13 cellular contexts compared by ENCODE assay signal in the genomic region with DNA sequence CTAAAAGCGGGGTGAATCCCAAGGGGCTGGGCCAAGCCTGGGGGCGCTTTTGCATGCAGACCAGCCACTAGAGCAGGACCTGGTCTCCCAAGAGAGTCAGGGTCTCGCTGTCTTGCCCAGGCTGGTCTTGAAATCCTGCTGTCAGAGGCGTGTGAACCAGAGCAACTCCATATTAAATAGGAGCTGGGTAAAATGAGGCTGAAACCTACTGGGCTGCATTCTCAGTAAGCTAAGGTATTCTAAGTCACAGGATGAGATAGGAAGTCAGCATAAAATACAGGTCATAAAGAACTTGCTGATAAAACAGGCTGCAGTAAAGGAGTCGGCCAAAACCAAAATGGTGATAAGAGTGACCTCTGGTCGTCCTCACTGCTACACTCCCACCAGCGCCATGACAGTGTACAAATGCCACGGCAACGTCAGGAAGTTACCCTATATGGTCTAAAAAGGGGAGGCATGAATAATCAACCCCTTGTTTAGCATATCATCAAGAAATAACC. TPM values are rescaled to one million over a fixed set of nuclear protein-coding genes. Genes with fewer than 3 reads are reported as not detected.
DNase-seq lines count a peak whose midpoint lies in the region; ATAC-seq and TF ChIP-seq lines count a peak whose summit lies in the region.
"Had no signal": no experiment of that assay in that cellular context is flagged by ENCODE, and none has a peak within 500 bp of the region (broad histone marks: within the 10 kb centered on the region; RNA-seq: fewer than 3 reads in every experiment).

No MANE protein-coding gene starts in this region.

- peak in 1 of 2 donors; percentile 49 for DNase-seq in cardiac muscle cell (ENCODE audit: low read depth in 1 of 2, low spot score in 1 of 2)
- DNase-seq in right atrium auricular region (ENCODE audit: low spot score): no peak
- no peak for DNase-seq in Panc1 (ENCODE audit: low read depth, low spot score)
- peak; percentile 56 to 84 for DNase-seq in erythroblast (lab: John Stamatoyannopoulos, UW)
- no peak for DNase-seq in activated T-cell treated with anti-CD3 and anti-CD28 coated beads for 4 hours
- DNase-seq in naive thymus-derived CD4-positive, alpha-beta T cell: no peak
- no peak for DNase-seq in HuH-7 (ENCODE audit: low spot score)
- DNase-seq: activated T-cell treated with anti-CD3 and anti-CD28 coated beads, Interleukin-2, amount 50 U/mL, for 24 hours; NCI-H1048; nucleus accumbens; substantia nigra had no signal

- no TSS peak for BruUV-seq in Panc1 (replicated peaks; lab: Mats Ljungman, UMichigan)

- peak overlapping the region; percentile 14 for H3K27ac Mint-ChIP-seq in stimulated activated memory B cell treated with anti-CD40 and anti-IgM and Interleukin-4, amounts not matched to agents 10 μg/mL and 1 μg/mL and 100 μg/mL, for 72 hours
- no peak overlapping the region for H3K27ac Mint-ChIP-seq in naive thymus-derived CD4-positive, alpha-beta T cell
- H3K27ac Mint-ChIP-seq: activated T-cell treated with anti-CD3 and anti-CD28 coated beads, Interleukin-2, amount 50 U/mL, for 24 hours had no signal

- H3K27me3 Mint-ChIP-seq in stimulated activated memory B cell treated with anti-CD40 and anti-IgM and Interleukin-4, amounts not matched to agents 10 μg/mL and 1 μg/mL and 100 μg/mL, for 72 hours: no peaks in the 10 kb centered on the region
- H3K27me3 Mint-ChIP-seq in naive thymus-derived CD4-positive, alpha-beta T cell: peaks cover 0 to 42% (median 5%) of the 10 kb centered on the region in 5 donors

- peak overlapping the region; percentile 74 for H3K27ac ChIP-seq in cardiac muscle cell
- H3K27ac ChIP-seq in right atrium auricular region: peak overlapping the region in 1 of 2 donors; percentile 35
- no peak overlapping the region for H3K27ac ChIP-seq in Panc1 (ENCODE audit: low read length)
- no peak overlapping the region for H3K27ac ChIP-seq in naive thymus-derived CD4-positive, alpha-beta T cell (ENCODE audit: low read depth, low read length)
- H3K27ac ChIP-seq: adrenal gland had no signal

- intact Hi-C loops in Panc1 (cut with micrococcal nuclease; ENCODE audit: unreplicated experiment): no loop called here
- intact Hi-C loops in naive thymus-derived CD4-positive, alpha-beta T cell (cut with micrococcal nuclease): loop anchor here (5.0 to 10.0 kb wide), 5 partner anchors 40 to 1185 kb away; no protein-coding TSS in a partner anchor

- no peaks in the 10 kb centered on the region for H3K36me3 ChIP-seq in cardiac muscle cell
- no peaks in the 10 kb centered on the region for H3K36me3 ChIP-seq in right atrium auricular region
- H3K36me3 ChIP-seq in Panc1 (ENCODE audit: control insufficient read depth, insufficient read depth, low read length): no peaks in the 10 kb centered on the region
- no peaks in the 10 kb centered on the region for H3K36me3 ChIP-seq in naive thymus-derived CD4-positive, alpha-beta T cell (ENCODE audit: control insufficient read depth in 2 of 3, insufficient read depth in 3 of 3, low read length in 3 of 3)
- H3K36me3 ChIP-seq: adrenal gland had no signal

- TF ChIP-seq CTCF in cardiac muscle cell (IDR thresholded peaks at IDR 0.05; ENCODE audit: low read depth, low read length) (no peak), right atrium auricular region (IDR thresholded peaks at IDR 0.05) (no peak), Panc1 (IDR thresholded peaks at IDR 0.05) (no peak)

- no peak for TF ChIP-seq POLR2A in erythroblast (IDR thresholded peaks at IDR 0.05; ENCODE audit: low read length)

- peaks cover 10% of the 10 kb centered on the region for H3K4me1 Mint-ChIP-seq in stimulated activated memory B cell treated with anti-CD40 and anti-IgM and Interleukin-4, amounts not matched to agents 10 μg/mL and 1 μg/mL and 100 μg/mL, for 72 hours
- H3K4me1 Mint-ChIP-seq in naive thymus-derived CD4-positive, alpha-beta T cell: peaks cover 0 to 24% (median 0%) of the 10 kb centered on the region in 7 donors

- H3K4me3 Mint-ChIP-seq in stimulated activated memory B cell treated with anti-CD40 and anti-IgM and Interleukin-4, amounts not matched to agents 10 μg/mL and 1 μg/mL and 100 μg/mL, for 72 hours: no peak overlapping the region
- H3K4me3 Mint-ChIP-seq in naive thymus-derived CD4-positive, alpha-beta T cell: no peak overlapping the region
- H3K4me3 Mint-ChIP-seq: activated T-cell treated with anti-CD3 and anti-CD28 coated beads, Interleukin-2, amount 50 U/mL, for 24 hours had no signal

- H3K4me3 ChIP-seq in cardiac muscle cell (no peak overlapping the region), right atrium auricular region (no peak overlapping the region), Panc1 (ENCODE audit: low read depth in 2 of 2, low read length in 2 of 2) (peak overlapping the region in 1 of 2 experiments; percentile 11; a peak in 1 of 4 replicates)
- no peak overlapping the region for H3K4me3 ChIP-seq in naive thymus-derived CD4-positive, alpha-beta T cell (ENCODE audit: low read length)
- H3K4me3 ChIP-seq: adrenal gland had no signal

- no peaks in the 10 kb centered on the region for H3K9me3 Mint-ChIP-seq in stimulated activated memory B cell treated with anti-CD40 and anti-IgM and Interleukin-4, amounts not matched to agents 10 μg/mL and 1 μg/mL and 100 μg/mL, for 72 hours
- no peaks in the 10 kb centered on the region for H3K9me3 Mint-ChIP-seq in naive thymus-derived CD4-positive, alpha-beta T cell
- H3K9me3 Mint-ChIP-seq: activated T-cell treated with anti-CD3 and anti-CD28 coated beads, Interleukin-2, amount 50 U/mL, for 24 hours had no signal

- H3K9me3 ChIP-seq in cardiac muscle cell (ENCODE audit: low read depth) (no peaks in the 10 kb centered on the region), right atrium auricular region (no peaks in the 10 kb centered on the region), Panc1 (ENCODE audit: control insufficient read depth, insufficient read depth, low read depth, low read length) (no peaks in the 10 kb centered on the region)
- H3K9me3 ChIP-seq in naive thymus-derived CD4-positive, alpha-beta T cell (ENCODE audit: control insufficient read depth in 2 of 3, low read length in 3 of 3): no peaks in the 10 kb centered on the region
- H3K9me3 ChIP-seq: adrenal gland had no signal

- CTCF ChIA-PET in Panc1 (lab: Charles Lee): no interaction called here
- CTCF ChIA-PET in naive thymus-derived CD4-positive, alpha-beta T cell (lab: Charles Lee): interaction anchor here (0.6 to 0.8 kb wide), 2 partner anchors 13 to 401 kb away, joined by 3 read pairs; a partner anchor contains a TSS

- 0 out of 2 replicates have a peak, but pooled peaks have one; percentile 20 for ATAC-seq in Panc1
- ATAC-seq in stimulated activated memory B cell treated with anti-CD40 and anti-IgM and Interleukin-4, amounts not matched to agents 10 μg/mL and 1 μg/mL and 100 μg/mL, for 72 hours: no peak
- ATAC-seq in naive thymus-derived CD4-positive, alpha-beta T cell: no peak

- no peaks in the 10 kb centered on the region for H3K36me3 Mint-ChIP-seq in stimulated activated memory B cell treated with anti-CD40 and anti-IgM and Interleukin-4, amounts not matched to agents 10 μg/mL and 1 μg/mL and 100 μg/mL, for 72 hours
- no peaks in the 10 kb centered on the region for H3K36me3 Mint-ChIP-seq in naive thymus-derived CD4-positive, alpha-beta T cell

- H3K4me1 ChIP-seq in cardiac muscle cell (ENCODE audit: low read depth) (peaks cover 25% of the 10 kb centered on the region), right atrium auricular region (peaks cover 0 to 21% of the 10 kb centered on the region in 2 donors), Panc1 (ENCODE audit: control insufficient read depth, insufficient read depth, low read length) (peaks cover 4% of the 10 kb centered on the region; the same call in 1 of the 2 replicates)
- no peaks in the 10 kb centered on the region for H3K4me1 ChIP-seq in naive thymus-derived CD4-positive, alpha-beta T cell (ENCODE audit: control insufficient read depth in 2 of 2, insufficient read depth in 2 of 2, low read length in 2 of 2)

- in situ Hi-C loops in Panc1 (cut with HindIII; ENCODE audit: low pct_unique_long_range_greater_than_20kb, low sequenced_read_pairs): no loop called here

- no peaks in the 10 kb centered on the region for H3K27me3 ChIP-seq in cardiac muscle cell
- no peaks in the 10 kb centered on the region for H3K27me3 ChIP-seq in right atrium auricular region
- no peaks in the 10 kb centered on the region for H3K27me3 ChIP-seq in Panc1 (ENCODE audit: control insufficient read depth, insufficient read depth, low read length)
- H3K27me3 ChIP-seq in naive thymus-derived CD4-positive, alpha-beta T cell (ENCODE audit: control insufficient read depth in 2 of 2, insufficient read depth in 2 of 2, low read length in 2 of 2): no peaks in the 10 kb centered on the region
- H3K27me3 ChIP-seq: adrenal gland had no signal

- POLR2A ChIA-PET in Panc1 (lab: Charles Lee): interaction anchor here (0.6 kb wide), 1 partner anchor 175 kb away, joined by 3 read pairs; no protein-coding TSS in a partner anchor
- POLR2A ChIA-PET in naive thymus-derived CD4-positive, alpha-beta T cell (lab: Charles Lee): no interaction called here

RNA-seq across cellular contexts. Expression of a gene that starts 13.5 kb away (rescaled TPM):
- total RNA-seq in cardiac muscle cell (40.8 and 84.8 TPM in 2 replicates), right atrium auricular region (10 to 100 TPM; 14.7 to 26.6 TPM), Panc1 (2021; ENCODE audit: unreplicated experiment) (not detected)
- 25.9 and 32.9 TPM in 2 replicates for polyA plus RNA-seq in cardiac muscle cell
- polyA plus RNA-seq in Panc1 (2012; ENCODE audit: insufficient read length): not detected
- 1 to 10 TPM in 1 of 5 experiments, under 1 TPM in 3, not detected in 1; 0.24 to 5.5 (median 0.61) TPM for total RNA-seq in naive thymus-derived CD4-positive, alpha-beta T cell
- under 1 TPM; 0.07 to 0.66 TPM for polyA plus RNA-seq in naive thymus-derived CD4-positive, alpha-beta T cell

RNA-seq across cellular contexts. Expression of a gene that starts 18.9 kb away (rescaled TPM):
- 23.2 and 27.1 TPM in 2 replicates for total RNA-seq in cardiac muscle cell
- 10.2 and 11.0 TPM in 2 replicates for polyA plus RNA-seq in cardiac muscle cell
- 1 to 10 TPM; 7.0 to 9.4 TPM for total RNA-seq in right atrium auricular region
- 18.2 TPM for total RNA-seq in Panc1 (2021; ENCODE audit: unreplicated experiment)
- polyA plus RNA-seq in Panc1 (2012; ENCODE audit: insufficient read length): 12.1 TPM
- 10 to 100 TPM; 17.6 to 37.8 (median 21.8) TPM for total RNA-seq in naive thymus-derived CD4-positive, alpha-beta T cell
- polyA plus RNA-seq in naive thymus-derived CD4-positive, alpha-beta T cell: 10 to 100 TPM in 1 of 2 donors, 1 to 10 TPM in 1; 6.8 to 12.7 TPM

Comparison
In these comparisons a context has a peak if more than half of its experiments do, and no peak if none do; other contexts are left out.
1. DNase-seq: peak in erythroblast (2 of 2); none in right atrium auricular region (single experiment), Panc1 (single experiment), activated T-cell treated with anti-CD3 and anti-CD28 coated beads for 4 hours (single experiment), naive thymus-derived CD4-positive, alpha-beta T cell (0 of 9) and HuH-7 (single experiment).